In genomic region chr18:79927597-79928562, GRCh38 we compare ENCODE assay signal across 18 cellular contexts. TPM values are rescaled to one million over a fixed set of nuclear protein-coding genes. Genes with fewer than 3 reads are reported as not detected.
DNase-seq lines count a peak whose midpoint lies in the region; ATAC-seq and TF ChIP-seq lines count a peak whose summit lies in the region.
"Had no signal": no experiment of that assay in that cellular context is flagged by ENCODE, and none has a peak within 500 bp of the region (broad histone marks: within the 10 kb centered on the region; RNA-seq: fewer than 3 reads in every experiment).

No MANE protein-coding gene starts in this region.

- peaks cover 16% of the 10 kb centered on the region for H3K36me3 Mint-ChIP-seq in central memory CD8-positive, alpha-beta T cell (ENCODE audit: insufficient read depth)
- H3K36me3 Mint-ChIP-seq in glutamatergic neuron (ENCODE audit: unreplicated experiment) = peaks cover 37% of the 10 kb centered on the region

- peak; percentile 46 for DNase-seq in activated CD8-positive, alpha-beta memory T cell treated with anti-CD3 and anti-CD28 coated beads for 24 hours
- no peak for DNase-seq in activated CD8-positive, alpha-beta memory T cell treated with anti-CD3 and anti-CD28 coated beads, Interleukin-2, amount 50 U/mL, for 4 hours
- peak in 1 of 2 donors; percentile 10 for DNase-seq in central memory CD8-positive, alpha-beta T cell (ENCODE audit: low spot score in 2 of 2)
- peak; percentile 40 for DNase-seq in myocyte (ENCODE audit: low read depth)
- peak; percentile 13 for DNase-seq in testis
- DNase-seq in glutamatergic neuron = no peak
- DNase-seq in MV-4-11 (lab: John Stamatoyannopoulos, UW) = no peak
- DNase-seq: activated CD4-positive, alpha-beta T cell treated with anti-CD3 and anti-CD28 coated beads, Interleukin-2, amount 50 U/mL, for 48 hours; CD4-positive, CD25-positive, alpha-beta regulatory T cell; DND-41; NCI-H1930 had no signal

- H3K27me3 Mint-ChIP-seq in central memory CD8-positive, alpha-beta T cell = no peaks in the 10 kb centered on the region
- H3K27me3 Mint-ChIP-seq in glutamatergic neuron (ENCODE audit: unreplicated experiment) = peaks cover 7% of the 10 kb centered on the region
- H3K27me3 Mint-ChIP-seq: activated T-helper 17 cell treated with anti-CD3 and anti-CD28 coated beads, Interleukin-2, amount 50 U/mL, for 72 hours; CD4-positive, CD25-positive, alpha-beta regulatory T cell had no signal

- no peak overlapping the region for H3K4me3 ChIP-seq in testis
- H3K4me3 ChIP-seq: right lobe of liver, upper lobe of left lung had no signal

- peaks cover 13% of the 10 kb centered on the region for H3K4me1 Mint-ChIP-seq in central memory CD8-positive, alpha-beta T cell
- H3K4me1 Mint-ChIP-seq in glutamatergic neuron (ENCODE audit: low read depth, unreplicated experiment) = peaks cover 15% of the 10 kb centered on the region
- H3K4me1 Mint-ChIP-seq: neural crest cell had no signal

- ATAC-seq in central memory CD8-positive, alpha-beta T cell (replicated peaks; ENCODE audit: extremely low read depth, poor library complexity, severe bottlenecking) = no peak
- ATAC-seq in GM18502 (IDR thresholded peaks at IDR 0.05; ENCODE audit: poor library complexity, unreplicated experiment) = no peak
- ATAC-seq: activated T-helper 17 cell treated with anti-CD3 and anti-CD28 coated beads, Interleukin-2, amount 50 U/mL, for 72 hours had no signal

- H3K4me3 Mint-ChIP-seq in central memory CD8-positive, alpha-beta T cell = no peak overlapping the region
- no peak overlapping the region for H3K4me3 Mint-ChIP-seq in glutamatergic neuron (ENCODE audit: unreplicated experiment)
- H3K4me3 Mint-ChIP-seq: activated T-helper 17 cell treated with anti-CD3 and anti-CD28 coated beads, Interleukin-2, amount 50 U/mL, for 72 hours; neural crest cell had no signal

- intact Hi-C loops in testis (cut with DNase I; ENCODE audit: low total_unique reads) = no loop called here

- TF ChIP-seq CTCF in testis (IDR thresholded peaks at IDR 0.05) = no peak
- TF ChIP-seq CTCF in glutamatergic neuron (IDR thresholded peaks at IDR 0.05; ENCODE audit: partially characterized antibody, unreplicated experiment) = no peak

- 86 to 94% methylated on average over 13 to 25 of the region's 25 CpGs for WGBS in testis, 2 donors

- H3K27ac Mint-ChIP-seq in central memory CD8-positive, alpha-beta T cell (ENCODE audit: low read depth) = peak overlapping the region; percentile 46
- no peak overlapping the region for H3K27ac Mint-ChIP-seq in glutamatergic neuron (ENCODE audit: unreplicated experiment)
- H3K27ac Mint-ChIP-seq: activated T-helper 17 cell treated with anti-CD3 and anti-CD28 coated beads, Interleukin-2, amount 50 U/mL, for 72 hours; CD4-positive, CD25-positive, alpha-beta regulatory T cell had no signal

- H3K36me3 ChIP-seq in testis (ENCODE audit: low read depth, missing control alignments) = no peaks in the 10 kb centered on the region

- H3K9me3 ChIP-seq in testis = no peaks in the 10 kb centered on the region
- H3K9me3 ChIP-seq: right lobe of liver had no signal

- H3K9me3 Mint-ChIP-seq in central memory CD8-positive, alpha-beta T cell = peaks cover 22% of the 10 kb centered on the region
- peaks cover 32% of the 10 kb centered on the region for H3K9me3 Mint-ChIP-seq in glutamatergic neuron (ENCODE audit: unreplicated experiment)

- TF ChIP-seq POLR2A in testis (IDR thresholded peaks at IDR 0.05) = no peak

- no peak overlapping the region for H3K27ac ChIP-seq in testis
- H3K27ac ChIP-seq: epithelial cell of prostate, right lobe of liver had no signal

- H3K4me1 ChIP-seq in testis = no peaks in the 10 kb centered on the region
- H3K4me1 ChIP-seq: right lobe of liver had no signal

- H3K27me3 ChIP-seq in testis = no peaks in the 10 kb centered on the region
- H3K27me3 ChIP-seq: right lobe of liver, upper lobe of left lung had no signal

RNA-seq across cellular contexts. Expression of gene SLC66A2, which starts 23.6 kb away (rescaled TPM):
- total RNA-seq in myocyte (51.4 and 65.1 TPM in 2 replicates), testis (100 to 1,000 TPM in 1 of 2 donors, 10 to 100 TPM in 1; 87.0 to 143 TPM), glutamatergic neuron (ENCODE audit: unreplicated experiment) (56.6 TPM)
- polyA plus RNA-seq in myocyte (2012) = 39.4 TPM
- 72.5 TPM for polyA plus RNA-seq in testis (ENCODE audit: insufficient read depth, low read depth, low replicate concordance)

RNA-seq across cellular contexts. Expression of gene HSBP1L1, which starts 36.6 kb away (rescaled TPM):
- total RNA-seq in myocyte = not detected in 2 replicates
- 2.4 TPM for polyA plus RNA-seq in myocyte (2012)
- total RNA-seq in testis = 1 to 10 TPM; 5.0 to 6.6 TPM
- polyA plus RNA-seq in testis (ENCODE audit: insufficient read depth, low read depth, low replicate concordance) = 6.0 TPM
- not detected for total RNA-seq in glutamatergic neuron (ENCODE audit: unreplicated experiment)
- total RNA-seq: OCI-LY7 had no signal

Comparison
In these comparisons a context has a peak if more than half of its experiments do, and no peak if none do; other contexts are left out.
1. DNase-seq: peak in activated CD8-positive, alpha-beta memory T cell treated with anti-CD3 and anti-CD28 coated beads for 24 hours (single experiment), myocyte (single experiment) and testis (single experiment); none in activated CD8-positive, alpha-beta memory T cell treated with anti-CD3 and anti-CD28 coated beads, Interleukin-2, amount 50 U/mL, for 4 hours (single experiment), glutamatergic neuron (single experiment) and MV-4-11 (single experiment).